9 cellular contexts compared by ENCODE assay signal in the genomic region with DNA sequence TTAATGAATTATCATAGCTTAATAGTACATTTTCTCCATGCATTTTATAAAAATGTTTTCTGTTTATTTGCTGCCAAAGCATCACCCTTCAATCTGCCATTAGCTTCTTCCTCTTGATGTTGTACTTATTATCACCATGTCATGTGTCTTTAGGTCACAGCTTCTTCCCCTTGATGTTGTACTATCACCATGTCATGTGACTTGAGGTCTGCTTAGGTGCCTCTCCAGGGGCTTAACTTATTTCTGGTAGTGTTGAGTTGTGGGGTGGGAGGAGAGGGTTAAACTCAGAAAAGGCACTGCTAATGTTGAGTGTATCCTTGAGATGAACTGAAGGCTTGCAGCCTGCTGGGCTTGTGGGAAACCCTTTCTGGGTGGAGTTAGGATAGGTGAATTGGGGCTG.
DNase-seq lines count a peak whose midpoint lies in the region; ATAC-seq and TF ChIP-seq lines count a peak whose summit lies in the region.
"Had no signal": no experiment of that assay in that cellular context is flagged by ENCODE, and none has a peak within 500 bp of the region (broad histone marks: within the 10 kb centered on the region; RNA-seq: fewer than 3 reads in every experiment).

No MANE protein-coding gene starts in this region.

- DNase-seq in SK-N-SH (no peak), epithelial cell of prostate (ENCODE audit: low read depth, low spot score) (no peak), RKO (ENCODE audit: low spot score) (no peak), T-helper 1 cell (no peak)
- no peak for DNase-seq in stimulated activated naive B cell treated with anti-CD40 and anti-IgM and Interleukin-4, amounts not matched to agents 10 μg/mL and 1 μg/mL and 100 μg/mL, for 72 hours
- DNase-seq: stimulated activated CD4-positive, alpha-beta T cell treated with anti-CD3 and anti-CD28 coated beads, Interleukin-4, amount 100 ng/mL, for 1 hour had no signal

- H3K4me2 ChIP-seq in SK-N-SH, result peak overlapping the region; percentile 3; the same call in 1 of the 2 replicates
- no peak overlapping the region for H3K4me2 ChIP-seq in OCI-LY1 (ENCODE audit: low read length)

- no peak overlapping the region for H3K27ac Mint-ChIP-seq in stimulated activated naive B cell treated with anti-CD40 and anti-IgM and Interleukin-4, amounts not matched to agents 10 μg/mL and 1 μg/mL and 100 μg/mL, for 72 hours

- H2AFZ ChIP-seq in SK-N-SH (ENCODE audit: low read depth), result no peak overlapping the region
- no peak overlapping the region for H2AFZ ChIP-seq in OCI-LY1 (ENCODE audit: low read length)

- peaks cover 2 to 41% of the 10 kb centered on the region in 2 experiments for H3K4me1 ChIP-seq in SK-N-SH (ENCODE audit: control insufficient read depth in 1 of 2, insufficient read depth in 2 of 2, low read depth in 1 of 2, low read length in 1 of 2)
- H3K4me1 ChIP-seq in OCI-LY1 (ENCODE audit: insufficient read depth, low read length, severe bottlenecking), result peaks cover 37% of the 10 kb centered on the region

- TF ChIP-seq CTCF in SK-N-SH (IDR thresholded peaks at IDR 0.05), result no peak
- no peak for TF ChIP-seq CTCF in OCI-LY1 (IDR thresholded peaks at IDR 0.05; ENCODE audit: low read length)

- H3K36me3 Mint-ChIP-seq in stimulated activated naive B cell treated with anti-CD40 and anti-IgM and Interleukin-4, amounts not matched to agents 10 μg/mL and 1 μg/mL and 100 μg/mL, for 72 hours, result peaks cover 5 to 11% of the 10 kb centered on the region in 2 donors

- H3K27me3 Mint-ChIP-seq in stimulated activated naive B cell treated with anti-CD40 and anti-IgM and Interleukin-4, amounts not matched to agents 10 μg/mL and 1 μg/mL and 100 μg/mL, for 72 hours, result no peaks in the 10 kb centered on the region

- no peaks in the 10 kb centered on the region for H3K9me3 Mint-ChIP-seq in stimulated activated naive B cell treated with anti-CD40 and anti-IgM and Interleukin-4, amounts not matched to agents 10 μg/mL and 1 μg/mL and 100 μg/mL, for 72 hours

- H3F3A ChIP-seq in SK-N-SH (replicated peaks; ENCODE audit: insufficient read depth) (peaks cover 43% of the 10 kb centered on the region), OCI-LY1 (ENCODE audit: insufficient read depth, low read length) (no peaks in the 10 kb centered on the region)

- H3K9me3 ChIP-seq in SK-N-SH, result no peaks in the 10 kb centered on the region
- H3K9me3 ChIP-seq in OCI-LY1 (ENCODE audit: low read length), result no peaks in the 10 kb centered on the region

- TF ChIP-seq RAD21 in SK-N-SH (IDR thresholded peaks at IDR 0.05; ENCODE audit: low read length), result no peak

- H3K9me2 ChIP-seq in SK-N-SH (no peaks in the 10 kb centered on the region), OCI-LY1 (ENCODE audit: low read depth, low read length) (no peaks in the 10 kb centered on the region)

- H3K4me3 ChIP-seq in SK-N-SH (ENCODE audit: low read depth in 2 of 2, low read length in 1 of 2) (no peak overlapping the region), OCI-LY1 (ENCODE audit: low read depth, low read length, poor library complexity, severe bottlenecking) (no peak overlapping the region)

- H4K20me1 ChIP-seq in SK-N-SH (ENCODE audit: insufficient read depth) (no peaks in the 10 kb centered on the region), OCI-LY1 (ENCODE audit: insufficient read depth, low read length) (no peaks in the 10 kb centered on the region)

- no peak overlapping the region for H3K9ac ChIP-seq in SK-N-SH
- H3K9ac ChIP-seq in OCI-LY1 (ENCODE audit: low read length), result no peak overlapping the region

- H3K27me3 ChIP-seq in SK-N-SH (ENCODE audit: insufficient read depth) (no peaks in the 10 kb centered on the region), OCI-LY1 (ENCODE audit: insufficient read depth, low read length) (no peaks in the 10 kb centered on the region)

- CTCF ChIA-PET in SK-N-SH (lab: Yijun Ruan, JAX), result no interaction called here

- H3K79me2 ChIP-seq in SK-N-SH (ENCODE audit: insufficient read depth) (no peaks in the 10 kb centered on the region), OCI-LY1 (ENCODE audit: insufficient read depth, low read length) (no peaks in the 10 kb centered on the region)

- H3K4me1 Mint-ChIP-seq in stimulated activated naive B cell treated with anti-CD40 and anti-IgM and Interleukin-4, amounts not matched to agents 10 μg/mL and 1 μg/mL and 100 μg/mL, for 72 hours, result peaks cover 17 to 25% of the 10 kb centered on the region in 2 donors

- TF ChIP-seq EP300 in SK-N-SH (IDR thresholded peaks at IDR 0.05; ENCODE audit: borderline replicate concordance in 1 of 2, low read depth in 1 of 2, low read length in 1 of 2), result no peak

- H3K4me3 Mint-ChIP-seq in stimulated activated naive B cell treated with anti-CD40 and anti-IgM and Interleukin-4, amounts not matched to agents 10 μg/mL and 1 μg/mL and 100 μg/mL, for 72 hours, result peak overlapping the region; percentile 29 to 52

- H3K36me3 ChIP-seq in SK-N-SH (replicated peaks in 1 of 2; ENCODE audit: control insufficient read depth in 1 of 2, insufficient read depth in 2 of 2, low read length in 1 of 2), result peaks cover 0 to 4% of the 10 kb centered on the region in 2 experiments
- H3K36me3 ChIP-seq in OCI-LY1 (ENCODE audit: insufficient read depth, low read length), result peaks cover 8% of the 10 kb centered on the region; the same call in 1 of the 2 replicates

- POLR2A ChIA-PET in SK-N-SH (lab: Yijun Ruan, JAX), result no interaction called here

- H3K27ac ChIP-seq in SK-N-SH (ENCODE audit: low read depth in 2 of 2, low read length in 1 of 2) (peak overlapping the region; percentile 62 to 77; a peak in 3 of 4 replicates), OCI-LY1 (ENCODE audit: low read depth, low read length, poor library complexity, severe bottlenecking) (peak overlapping the region; percentile 53), epithelial cell of prostate (peak overlapping the region; percentile 77)

- ATAC-seq in SK-N-SH treated with all-trans-retinoic acid at 6 μM for 48 hours (no peak), HG03196 (IDR thresholded peaks at IDR 0.05; ENCODE audit: unreplicated experiment) (no peak)
- peak; percentile 24 to 41 for ATAC-seq in stimulated activated naive B cell treated with anti-CD40 and anti-IgM and Interleukin-4, amounts not matched to agents 10 μg/mL and 1 μg/mL and 100 μg/mL, for 72 hours (replicated peaks)

TF ChIP-seq in SK-N-SH, 30 proteins besides CTCF, POLR2A, EP300 and RAD21:
- no peak for TF ChIP-seq MXI1 (IDR thresholded peaks at IDR 0.05; ENCODE audit: low read depth, low read length)
- TF ChIP-seq CHD2 (IDR thresholded peaks at IDR 0.05; ENCODE audit: low read length, partially characterized antibody), result no peak
- TF ChIP-seq, protein P1, sequence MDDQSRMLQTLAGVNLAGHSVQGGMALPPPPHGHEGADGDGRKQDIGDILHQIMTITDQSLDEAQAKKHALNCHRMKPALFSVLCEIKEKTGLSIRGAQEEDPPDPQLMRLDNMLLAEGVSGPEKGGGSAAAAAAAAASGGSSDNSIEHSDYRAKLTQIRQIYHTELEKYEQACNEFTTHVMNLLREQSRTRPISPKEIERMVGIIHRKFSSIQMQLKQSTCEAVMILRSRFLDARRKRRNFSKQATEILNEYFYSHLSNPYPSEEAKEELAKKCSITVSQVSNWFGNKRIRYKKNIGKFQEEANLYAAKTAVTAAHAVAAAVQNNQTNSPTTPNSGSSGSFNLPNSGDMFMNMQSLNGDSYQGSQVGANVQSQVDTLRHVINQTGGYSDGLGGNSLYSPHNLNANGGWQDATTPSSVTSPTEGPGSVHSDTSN (IDR thresholded peaks at IDR 0.05), result no peak
- no peak for TF ChIP-seq IRF3 (IDR thresholded peaks at IDR 0.05; ENCODE audit: low read depth, low read length)
- TF ChIP-seq SIN3A (IDR thresholded peaks at IDR 0.05; ENCODE audit: borderline replicate concordance, low read depth, low read length), result no peak
- TF ChIP-seq POLR2AphosphoS5 (IDR thresholded peaks at IDR 0.05; ENCODE audit: low read depth, low read length), result no peak
- no peak for TF ChIP-seq TAF1 (IDR thresholded peaks at IDR 0.05; ENCODE audit: borderline replicate concordance, low read depth, low read length)

TF ChIP-seq in SK-N-SH treated with all-trans-retinoic acid at 6 μM for 48 hours, 23 proteins besides CTCF, POLR2A, EP300 and RAD21 (continues in another document):
- no peak for TF ChIP-seq ZFP30 (CRISPR knock-in tag; IDR thresholded peaks at IDR 0.05)
- TF ChIP-seq BACH2 (CRISPR knock-in tag; IDR thresholded peaks at IDR 0.05; ENCODE audit: borderline replicate concordance), result no peak
- no peak for TF ChIP-seq CSRNP3 (CRISPR knock-in tag; IDR thresholded peaks at IDR 0.05)
- no peak for TF ChIP-seq TCF4 (CRISPR knock-in tag; IDR thresholded peaks at IDR 0.05; ENCODE audit: borderline replicate concordance)
- TF ChIP-seq ZNF565 (CRISPR knock-in tag; conservative IDR thresholded peaks at IDR 0.05; ENCODE audit: low read depth), result no peak
- TF ChIP-seq ZNF8 (CRISPR knock-in tag; IDR thresholded peaks at IDR 0.05), result no peak
- no peak for TF ChIP-seq ZFP3 (CRISPR knock-in tag; IDR thresholded peaks at IDR 0.05)
- no peak for TF ChIP-seq RARB (CRISPR knock-in tag; IDR thresholded peaks at IDR 0.05)
- no peak for TF ChIP-seq ZC3H10 (CRISPR knock-in tag; IDR thresholded peaks at IDR 0.05)
- TF ChIP-seq, protein P2, sequence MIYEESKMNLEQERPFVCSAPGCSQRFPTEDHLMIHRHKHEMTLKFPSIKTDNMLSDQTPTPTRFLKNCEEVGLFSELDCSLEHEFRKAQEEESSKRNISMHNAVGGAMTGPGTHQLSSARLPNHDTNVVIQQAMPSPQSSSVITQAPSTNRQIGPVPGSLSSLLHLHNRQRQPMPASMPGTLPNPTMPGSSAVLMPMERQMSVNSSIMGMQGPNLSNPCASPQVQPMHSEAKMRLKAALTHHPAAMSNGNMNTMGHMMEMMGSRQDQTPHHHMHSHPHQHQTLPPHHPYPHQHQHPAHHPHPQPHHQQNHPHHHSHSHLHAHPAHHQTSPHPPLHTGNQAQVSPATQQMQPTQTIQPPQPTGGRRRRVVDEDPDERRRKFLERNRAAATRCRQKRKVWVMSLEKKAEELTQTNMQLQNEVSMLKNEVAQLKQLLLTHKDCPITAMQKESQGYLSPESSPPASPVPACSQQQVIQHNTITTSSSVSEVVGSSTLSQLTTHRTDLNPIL (CRISPR knock-in tag; IDR thresholded peaks at IDR 0.05; ENCODE audit: low read depth), result no peak
- TF ChIP-seq OSR1 (CRISPR knock-in tag; IDR thresholded peaks at IDR 0.05), result no peak

Comparison
In these comparisons a context has a peak if more than half of its experiments do, and no peak if none do; other contexts are left out.
1. ATAC-seq: peak in stimulated activated naive B cell treated with anti-CD40 and anti-IgM and Interleukin-4, amounts not matched to agents 10 μg/mL and 1 μg/mL and 100 μg/mL, for 72 hours (2 of 2); none in SK-N-SH treated with all-trans-retinoic acid at 6 μM for 48 hours (single experiment) and HG03196 (single experiment).
2. Peak in every context shown above with its lines, with median percentiles within 50 percentile points of each other: H3K27ac ChIP-seq.